Comparison of ENCODE assay signal across 29 cellular contexts in genomic region chr11:122089111-122089510, GRCh38. TPM values are rescaled to one million over a fixed set of nuclear protein-coding genes. Genes with fewer than 3 reads are reported as not detected.
A peak's percentile ranks its signal among the peaks of the same experiment; 100 is the strongest.
DNase-seq lines count a peak whose midpoint lies in the region; ATAC-seq and TF ChIP-seq lines count a peak whose summit lies in the region.
"Had no signal": no experiment of that assay in that cellular context is flagged by ENCODE, and none has a peak within 500 bp of the region (broad histone marks: within the 10 kb centered on the region; RNA-seq: fewer than 3 reads in every experiment).

No MANE protein-coding gene starts in this region.

- TF ChIP-seq POLR2A in suprapubic skin (IDR thresholded peaks at IDR 0.05) = no peak

- H3K36me3 Mint-ChIP-seq in HFFc6 (ENCODE audit: low read depth) (peaks cover 84% of the 10 kb centered on the region), immature natural killer cell (no peaks in the 10 kb centered on the region)
- H3K36me3 Mint-ChIP-seq in activated T-helper 2 cell treated with anti-CD3 and anti-CD28 coated beads, Interferon-gamma antibody, Interleukin-2, Interleukin-4, amounts not matched to agents 10 μg/mL and 5 μg/mL and 100 μg/mL, durations not matched to agents 14 hours and 24 hours and 36 hours (ENCODE audit: low read depth) = no peaks in the 10 kb centered on the region
- no peaks in the 10 kb centered on the region for H3K36me3 Mint-ChIP-seq in activated T-cell treated with anti-CD3 and anti-CD28 coated beads, Interleukin-2, amount 50 U/mL, for 72 hours (ENCODE audit: insufficient read depth in 2 of 2)
- H3K36me3 Mint-ChIP-seq: CD14-positive monocyte; naive thymus-derived CD4-positive, alpha-beta T cell had no signal

- no peak for TF ChIP-seq EP300 in suprapubic skin (IDR thresholded peaks at IDR 0.05)

- H3K27ac ChIP-seq in brain microvascular endothelial cell (peak overlapping the region; percentile 45), suprapubic skin (peak overlapping the region; percentile 19)
- H3K27ac ChIP-seq: colonic mucosa, foreskin keratinocyte, HL-60, left lung, PC-9, upper lobe of right lung had no signal

- peak; percentile 57 for ATAC-seq in left ventricle myocardium superior
- ATAC-seq in activated T-cell treated with anti-CD3 and anti-CD28 coated beads, Interleukin-2, amount 50 U/mL, for 72 hours (replicated peaks in 1 of 2) = no peak
- ATAC-seq: activated CD4-positive, alpha-beta T cell treated with anti-CD3 and anti-CD28 coated beads for 36 hours; activated CD8-positive, alpha-beta T cell treated with anti-CD3 and anti-CD28 coated beads, Interleukin-2, amount 10 ng/mL, durations not matched to agents 7 days and 5 days; activated naive CD8-positive, alpha-beta T cell treated with anti-CD3 and anti-CD28 coated beads, Interleukin-2, amount 50 U/mL, for 24 hours; foreskin keratinocyte; left lung; naive thymus-derived CD4-positive, alpha-beta T cell; upper lobe of right lung had no signal

- TF ChIP-seq CTCF in HFFc6 (IDR thresholded peaks at IDR 0.05) (no peak), brain microvascular endothelial cell (IDR thresholded peaks at IDR 0.05; ENCODE audit: low read depth, low read length, missing control alignments) (no peak), suprapubic skin (IDR thresholded peaks at IDR 0.05) (no peak)

- peak overlapping the region; percentile 86 for H3K27ac Mint-ChIP-seq in HFFc6
- no peak overlapping the region for H3K27ac Mint-ChIP-seq in activated T-helper 2 cell treated with anti-CD3 and anti-CD28 coated beads, Interferon-gamma antibody, Interleukin-2, Interleukin-4, amounts not matched to agents 10 μg/mL and 5 μg/mL and 100 μg/mL, durations not matched to agents 14 hours and 24 hours and 36 hours
- H3K27ac Mint-ChIP-seq in activated T-cell treated with anti-CD3 and anti-CD28 coated beads, Interleukin-2, amount 50 U/mL, for 72 hours = no peak overlapping the region
- H3K27ac Mint-ChIP-seq in immature natural killer cell = no peak overlapping the region
- H3K27ac Mint-ChIP-seq: activated CD4-positive, alpha-beta T cell treated with anti-CD3 and anti-CD28 coated beads for 36 hours; activated CD8-positive, alpha-beta T cell treated with anti-CD3 and anti-CD28 coated beads, Interleukin-2, amount 10 ng/mL, durations not matched to agents 7 days and 5 days; activated naive CD8-positive, alpha-beta T cell treated with anti-CD3 and anti-CD28 coated beads, Interleukin-2, amount 50 U/mL, for 24 hours; CD14-positive monocyte; naive thymus-derived CD4-positive, alpha-beta T cell had no signal

- no peak overlapping the region for H3K4me3 ChIP-seq in brain microvascular endothelial cell (ENCODE audit: low read depth, low read length)
- no peak overlapping the region for H3K4me3 ChIP-seq in suprapubic skin
- H3K4me3 ChIP-seq: colonic mucosa, left lung, PC-9, upper lobe of right lung had no signal

- no peaks in the 10 kb centered on the region; the same call in 1 of the 2 replicates for H3K9me3 Mint-ChIP-seq in HFFc6
- no peaks in the 10 kb centered on the region for H3K9me3 Mint-ChIP-seq in activated T-helper 2 cell treated with anti-CD3 and anti-CD28 coated beads, Interferon-gamma antibody, Interleukin-2, Interleukin-4, amounts not matched to agents 10 μg/mL and 5 μg/mL and 100 μg/mL, durations not matched to agents 14 hours and 24 hours and 36 hours
- peaks cover 0 to 3% of the 10 kb centered on the region in 2 donors for H3K9me3 Mint-ChIP-seq in activated T-cell treated with anti-CD3 and anti-CD28 coated beads, Interleukin-2, amount 50 U/mL, for 72 hours
- peaks cover 0 to 4% (median 0%) of the 10 kb centered on the region in 6 donors for H3K9me3 Mint-ChIP-seq in immature natural killer cell
- H3K9me3 Mint-ChIP-seq: activated naive CD8-positive, alpha-beta T cell treated with anti-CD3 and anti-CD28 coated beads, Interleukin-2, amount 50 U/mL, for 24 hours had no signal

- no peaks in the 10 kb centered on the region for H3K4me1 ChIP-seq in suprapubic skin
- H3K4me1 ChIP-seq: colonic mucosa, left lung, upper lobe of right lung had no signal

- WGBS in suprapubic skin = 43% methylated on average over 1 of the region's 1 CpG

- peaks cover 100% of the 10 kb centered on the region for H3K4me1 Mint-ChIP-seq in HFFc6 (ENCODE audit: low read depth)
- H3K4me1 Mint-ChIP-seq in activated T-helper 2 cell treated with anti-CD3 and anti-CD28 coated beads, Interferon-gamma antibody, Interleukin-2, Interleukin-4, amounts not matched to agents 10 μg/mL and 5 μg/mL and 100 μg/mL, durations not matched to agents 14 hours and 24 hours and 36 hours (ENCODE audit: low read depth) = no peaks in the 10 kb centered on the region
- H3K4me1 Mint-ChIP-seq in activated T-cell treated with anti-CD3 and anti-CD28 coated beads, Interleukin-2, amount 50 U/mL, for 72 hours (ENCODE audit: low read depth) = no peaks in the 10 kb centered on the region
- no peaks in the 10 kb centered on the region for H3K4me1 Mint-ChIP-seq in immature natural killer cell
- H3K4me1 Mint-ChIP-seq: activated CD4-positive, alpha-beta T cell treated with anti-CD3 and anti-CD28 coated beads for 36 hours; activated naive CD8-positive, alpha-beta T cell treated with anti-CD3 and anti-CD28 coated beads, Interleukin-2, amount 50 U/mL, for 24 hours; CD14-positive monocyte; naive thymus-derived CD4-positive, alpha-beta T cell had no signal

- no peak overlapping the region; the same call in 1 of the 2 replicates for H3K4me3 Mint-ChIP-seq in HFFc6
- H3K4me3 Mint-ChIP-seq in activated T-helper 2 cell treated with anti-CD3 and anti-CD28 coated beads, Interferon-gamma antibody, Interleukin-2, Interleukin-4, amounts not matched to agents 10 μg/mL and 5 μg/mL and 100 μg/mL, durations not matched to agents 14 hours and 24 hours and 36 hours (ENCODE audit: low read depth) = no peak overlapping the region
- H3K4me3 Mint-ChIP-seq in activated T-cell treated with anti-CD3 and anti-CD28 coated beads, Interleukin-2, amount 50 U/mL, for 72 hours = no peak overlapping the region
- no peak overlapping the region for H3K4me3 Mint-ChIP-seq in immature natural killer cell
- H3K4me3 Mint-ChIP-seq: activated CD4-positive, alpha-beta T cell treated with anti-CD3 and anti-CD28 coated beads for 36 hours; activated CD8-positive, alpha-beta T cell treated with anti-CD3 and anti-CD28 coated beads, Interleukin-2, amount 10 ng/mL, durations not matched to agents 7 days and 5 days; activated naive CD8-positive, alpha-beta T cell treated with anti-CD3 and anti-CD28 coated beads, Interleukin-2, amount 50 U/mL, for 24 hours; CD14-positive monocyte; naive thymus-derived CD4-positive, alpha-beta T cell had no signal

- H3K27me3 Mint-ChIP-seq in HFFc6 (ENCODE audit: insufficient read depth) (peaks cover 36% of the 10 kb centered on the region), immature natural killer cell (ENCODE audit: low read depth in 3 of 3) (peaks cover 2 to 15% (median 4%) of the 10 kb centered on the region in 3 donors)
- H3K27me3 Mint-ChIP-seq in activated T-helper 2 cell treated with anti-CD3 and anti-CD28 coated beads, Interferon-gamma antibody, Interleukin-2, Interleukin-4, amounts not matched to agents 10 μg/mL and 5 μg/mL and 100 μg/mL, durations not matched to agents 14 hours and 24 hours and 36 hours (ENCODE audit: low read depth) = no peaks in the 10 kb centered on the region
- no peaks in the 10 kb centered on the region for H3K27me3 Mint-ChIP-seq in activated T-cell treated with anti-CD3 and anti-CD28 coated beads, Interleukin-2, amount 50 U/mL, for 72 hours (ENCODE audit: low read depth)

- intact Hi-C loops in left ventricle myocardium superior (cut with micrococcal nuclease) = no loop called here
- intact Hi-C loops in activated T-helper 2 cell treated with anti-CD3 and anti-CD28 coated beads, Interferon-gamma antibody, Interleukin-2, Interleukin-4, amounts not matched to agents 10 μg/mL and 5 μg/mL and 100 μg/mL, durations not matched to agents 14 hours and 24 hours and 36 hours (cut with micrococcal nuclease) = no loop called here

- DNase-seq in HFFc6 (no peak), brain microvascular endothelial cell (no peak), left ventricle myocardium superior (no peak), suprapubic skin (ENCODE audit: low spot score in 2 of 2) (no peak), immature natural killer cell (no peak), NCI-H2171 (lab: John Stamatoyannopoulos, UW) (no peak)
- DNase-seq in activated T-helper 2 cell treated with anti-CD3 and anti-CD28 coated beads, Interferon-gamma antibody, Interleukin-2, Interleukin-4, amounts not matched to agents 10 μg/mL and 5 μg/mL and 100 μg/mL, durations not matched to agents 14 hours and 24 hours and 36 hours (ENCODE audit: low spot score) = no peak
- DNase-seq in activated T-cell treated with anti-CD3 and anti-CD28 coated beads, Interleukin-2, amount 50 U/mL, for 72 hours = no peak
- DNase-seq: activated CD4-positive, alpha-beta T cell treated with anti-CD3 and anti-CD28 coated beads for 36 hours; activated CD8-positive, alpha-beta T cell treated with anti-CD3 and anti-CD28 coated beads, Interleukin-2, amount 10 ng/mL, durations not matched to agents 7 days and 5 days; activated gamma-delta T cell; activated naive CD8-positive, alpha-beta T cell treated with anti-CD3 and anti-CD28 coated beads, Interleukin-2, amount 50 U/mL, for 24 hours; colonic mucosa; effector memory CD4-positive, alpha-beta T cell; EL; foreskin keratinocyte; GOT3; Kasumi-1; left lung; naive thymus-derived CD4-positive, alpha-beta T cell; NCI-H510A treated with DMSO at 0.1 percent for 48 hours; occipital lobe; PC-9; SHP77 treated with DMSO at 0.1 percent for 48 hours; stimulated activated CD4-positive, alpha-beta T cell treated with anti-CD3 and anti-CD28 coated beads, Interleukin-2, amount 100 ng/mL, for 24 hours; upper lobe of right lung had no signal

- no peaks in the 10 kb centered on the region for H3K27me3 ChIP-seq in brain microvascular endothelial cell (replicated peaks)
- no peaks in the 10 kb centered on the region for H3K27me3 ChIP-seq in suprapubic skin
- H3K27me3 ChIP-seq: colonic mucosa, foreskin keratinocyte, left lung, upper lobe of right lung had no signal

- peaks cover 38% of the 10 kb centered on the region for H3K36me3 ChIP-seq in brain microvascular endothelial cell (replicated peaks)
- no peaks in the 10 kb centered on the region for H3K36me3 ChIP-seq in suprapubic skin
- H3K36me3 ChIP-seq: colonic mucosa, left lung, upper lobe of right lung had no signal

- H3K9me3 ChIP-seq in suprapubic skin = no peaks in the 10 kb centered on the region
- H3K9me3 ChIP-seq: colonic mucosa, left lung, upper lobe of right lung had no signal

- in situ Hi-C loops in brain microvascular endothelial cell (cut with HindIII; ENCODE audit: low pct_ligation_motif_present, low sequenced_read_pairs) = no loop called here

RNA-seq across cellular contexts. Expression of gene BLID, which starts 26.9 kb away (rescaled TPM):
- 1 to 10 TPM in 5 of 6 experiments, under 1 TPM in 1; 0.85 to 1.6 (median 1.2) TPM for total RNA-seq in HFFc6 (2021; fragmentation: NEBNext Ultra II Directional; extraction: Animal tissue kit (Norgen Biotek cat#: 25700))
- total RNA-seq in left ventricle myocardium superior (not detected), suprapubic skin (not detected)
- total RNA-seq in activated T-helper 2 cell treated with anti-CD3 and anti-CD28 coated beads, Interferon-gamma antibody, Interleukin-2, Interleukin-4, amounts not matched to agents 10 μg/mL and 5 μg/mL and 100 μg/mL, durations not matched to agents 14 hours and 24 hours and 36 hours = not detected in 2 replicates
- not detected for total RNA-seq in activated T-cell treated with anti-CD3 and anti-CD28 coated beads, Interleukin-2, amount 50 U/mL, for 72 hours
- polyA plus RNA-seq in immature natural killer cell = not detected
- total RNA-seq: activated CD4-positive, alpha-beta T cell treated with anti-CD3 and anti-CD28 coated beads for 36 hours; activated CD8-positive, alpha-beta T cell treated with anti-CD3 and anti-CD28 coated beads, Interleukin-2, amount 10 ng/mL, durations not matched to agents 7 days and 5 days; colonic mucosa; naive thymus-derived CD4-positive, alpha-beta T cell; upper lobe of right lung had no signal
- polyA plus RNA-seq: CD14-positive monocyte; foreskin keratinocyte; naive thymus-derived CD4-positive, alpha-beta T cell; small intestine had no signal
